8 cellular contexts compared by ENCODE assay signal in genomic region chr12:110826592-110827200, GRCh38. TPM values are rescaled to one million over a fixed set of nuclear protein-coding genes. Genes with fewer than 3 reads are reported as not detected.
DNase-seq lines count a peak whose midpoint lies in the region; ATAC-seq and TF ChIP-seq lines count a peak whose summit lies in the region.

No MANE protein-coding gene starts in this region.

- H3K4me3 ChIP-seq in BE2C (ENCODE audit: low read depth, low read length), result peak overlapping the region; percentile 35
- no peak overlapping the region for H3K4me3 ChIP-seq in Loucy (ENCODE audit: low read length, poor library complexity, severe bottlenecking)
- peak overlapping the region; percentile 32 to 56 for H3K4me3 ChIP-seq in foreskin fibroblast (ENCODE audit: low read depth in 1 of 2, low read length in 2 of 2)

- H3K79me2 ChIP-seq in Loucy (ENCODE audit: insufficient read depth, low read length), result no peaks in the 10 kb centered on the region

- peak overlapping the region; percentile 99 for H2AFZ ChIP-seq in Loucy (ENCODE audit: low read length)

- no peaks in the 10 kb centered on the region for H4K20me1 ChIP-seq in Loucy (ENCODE audit: insufficient read depth, low read length, poor library complexity, severe bottlenecking)

- H3K9me2 ChIP-seq in Loucy (replicated peaks; ENCODE audit: low read depth, low read length), result no peaks in the 10 kb centered on the region

- H3K36me3 ChIP-seq in BE2C, result no peaks in the 10 kb centered on the region
- H3K36me3 ChIP-seq in Loucy (ENCODE audit: insufficient read depth, low read length), result no peaks in the 10 kb centered on the region

- H3K4me1 ChIP-seq in BE2C (no peaks in the 10 kb centered on the region), Loucy (ENCODE audit: insufficient read depth, low read length, poor library complexity, severe bottlenecking) (no peaks in the 10 kb centered on the region)

- TF ChIP-seq CTCF in BE2C (IDR thresholded peaks at IDR 0.05; ENCODE audit: low read depth, low read length), result peak; percentile 96
- TF ChIP-seq CTCF in Loucy (conservative IDR thresholded peaks at IDR 0.05; ENCODE audit: low read length), result peak; percentile 98
- peak; percentile 83 for TF ChIP-seq CTCF in foreskin fibroblast (IDR thresholded peaks at IDR 0.05; ENCODE audit: low read depth, low read length)

- H3F3A ChIP-seq in Loucy (ENCODE audit: low read depth), result no peaks in the 10 kb centered on the region

- ATAC-seq in GM19452 (IDR thresholded peaks at IDR 0.05; ENCODE audit: unreplicated experiment), result peak; percentile 78

- peak overlapping the region; percentile 40 for H3K4me2 ChIP-seq in Loucy (ENCODE audit: low read depth, low read length, poor library complexity, severe bottlenecking)

- no peaks in the 10 kb centered on the region for H3K9me3 ChIP-seq in BE2C
- H3K9me3 ChIP-seq in Loucy (ENCODE audit: insufficient read depth, low read depth, low read length), result no peaks in the 10 kb centered on the region

- DNase-seq in BE2C (peak; percentile 91), RPMI8226 (peak; percentile 83), foreskin fibroblast (peak; percentile 80 to 95), occipital lobe (lab: John Stamatoyannopoulos, UW) (peak; percentile 22), superior temporal gyrus (ENCODE audit: extremely low spot score) (peak; percentile 91)
- peak; percentile 71 for DNase-seq in activated T-helper 1 cell treated with anti-CD3 and anti-CD28 coated beads, Interleukin-2, amount 50 U/mL, for 16 hours (ENCODE audit: low read depth in 1 of 2, low spot score in 1 of 2)

- peak overlapping the region; percentile 54 for H3K9ac ChIP-seq in Loucy (ENCODE audit: low read depth, low read length, poor library complexity, severe bottlenecking)

- H3K27me3 ChIP-seq in BE2C (no peaks in the 10 kb centered on the region), Loucy (ENCODE audit: insufficient read depth, low read length, poor library complexity, severe bottlenecking) (no peaks in the 10 kb centered on the region)

RNA-seq across cellular contexts. Expression of gene CCDC63, which starts 20.1 kb away (rescaled TPM):
- polyA plus RNA-seq in BE2C (2012; ENCODE audit: insufficient read depth, insufficient read length, low read depth), result 0.62 TPM
- total RNA-seq in occipital lobe, result not detected

Comparison
In these comparisons a context has a peak if more than half of its experiments do, and no peak if none do; other contexts are left out.
1. DNase-seq: peak in every context shown above with its lines; median percentile 91 in BE2C; 91 in superior temporal gyrus; 88 in foreskin fibroblast; 83 in RPMI8226; 71 in activated T-helper 1 cell treated with anti-CD3 and anti-CD28 coated beads, Interleukin-2, amount 50 U/mL, for 16 hours; 22 in occipital lobe.